Comparison of ENCODE assay signal across 1 cellular context in genomic region chr2:97113050-97113881, GRCh38.
A peak's percentile ranks its signal among the peaks of the same experiment; 100 is the strongest.
TF ChIP-seq lines count a peak whose summit lies in the region.
"Not testable (repeated sequence)": the region's sequence is repeated elsewhere in the genome, so short reads cannot be mapped to it uniquely, and the experiment has no call there.

Gene ANKRD36, plus strand, starts transcription at chr2:97113153. Its CDS starts 587 bp downstream, at chr2:97113740.

TF ChIP-seq in HepG2, 621 proteins besides CTCF, POLR2A, EP300 and RAD21 (continued from another document and continues in another):
- TF ChIP-seq ARID5B (CRISPR knock-in tag; IDR thresholded peaks at IDR 0.05) (peak; percentile 66), ZFYVE20 (CRISPR knock-in tag; IDR thresholded peaks at IDR 0.05; ENCODE audit: borderline replicate concordance, low read depth) (peak; percentile 93), PHF20 (CRISPR knock-in tag; IDR thresholded peaks at IDR 0.05) (peak; percentile 79), ZNF274 (CRISPR knock-in tag; IDR thresholded peaks at IDR 0.05) (peak; percentile 61), ARHGAP35 (CRISPR knock-in tag; IDR thresholded peaks at IDR 0.05; ENCODE audit: borderline replicate concordance) (peak; percentile 76; the same call in 1 of the 2 replicates), GFI1 (CRISPR knock-in tag; IDR thresholded peaks at IDR 0.05; ENCODE audit: borderline replicate concordance) (peak; percentile 59; the same call in 1 of the 2 replicates), ZNF503 (CRISPR knock-in tag; IDR thresholded peaks at IDR 0.05) (peak; percentile 43; the same call in 1 of the 2 replicates), ZNF639 (CRISPR knock-in tag; conservative IDR thresholded peaks at IDR 0.05) (peak; percentile 32; the same call in 1 of the 2 replicates), ATF7 (CRISPR knock-in tag; IDR thresholded peaks at IDR 0.05) (0 out of 2 replicates have a peak, but pooled peaks have one; percentile 9), ZMYM3 (CRISPR knock-in tag; IDR thresholded peaks at IDR 0.05) (peak; percentile 30; the same call in 1 of the 2 replicates), ZNF772 (CRISPR knock-in tag; IDR thresholded peaks at IDR 0.05) (peak; percentile 46), ZNF616 (CRISPR knock-in tag; IDR thresholded peaks at IDR 0.05; ENCODE audit: low read depth) (0 out of 2 replicates have a peak, but pooled peaks have one; percentile 37), FOXC1 (CRISPR knock-in tag; IDR thresholded peaks at IDR 0.05; ENCODE audit: borderline replicate concordance) (peak; percentile 92; the same call in 1 of the 2 replicates), PLSCR1 (CRISPR knock-in tag; IDR thresholded peaks at IDR 0.05; ENCODE audit: borderline replicate concordance) (peak; percentile 83; the same call in 1 of the 2 replicates), NRL (CRISPR knock-in tag; IDR thresholded peaks at IDR 0.05; ENCODE audit: borderline replicate concordance) (peak; percentile 70), RFXAP (CRISPR knock-in tag; IDR thresholded peaks at IDR 0.05; ENCODE audit: borderline replicate concordance) (peak; percentile 55; the same call in 1 of the 2 replicates), HOXA9 (CRISPR knock-in tag; IDR thresholded peaks at IDR 0.05; ENCODE audit: borderline replicate concordance) (peak; percentile 56; the same call in 1 of the 2 replicates), PRMT3 (CRISPR knock-in tag; IDR thresholded peaks at IDR 0.05; ENCODE audit: borderline replicate concordance, low read depth) (0 out of 2 replicates have a peak, but pooled peaks have one; percentile 57), ZNF317 (CRISPR knock-in tag; IDR thresholded peaks at IDR 0.05) (peak; percentile 78), ZNF619 (CRISPR knock-in tag; IDR thresholded peaks at IDR 0.05) (peak; percentile 26; the same call in 1 of the 2 replicates), ZNF430 (CRISPR knock-in tag; IDR thresholded peaks at IDR 0.05) (peak; percentile 39; the same call in 1 of the 2 replicates), ZNF431 (CRISPR knock-in tag; IDR thresholded peaks at IDR 0.05; ENCODE audit: borderline replicate concordance, low read depth) (peak; percentile 63; the same call in 1 of the 2 replicates), TAF1 (CRISPR knock-in tag; IDR thresholded peaks at IDR 0.05) (peak; percentile 87; the same call in 1 of the 2 replicates), KLF13 (CRISPR knock-in tag; IDR thresholded peaks at IDR 0.05) (peak; percentile 39; the same call in 1 of the 2 replicates), BRF2 (CRISPR knock-in tag; IDR thresholded peaks at IDR 0.05) (peak; percentile 95), ZNF441 (CRISPR knock-in tag; IDR thresholded peaks at IDR 0.05; ENCODE audit: borderline replicate concordance) (0 out of 2 replicates have a peak, but pooled peaks have one; percentile 17), HES4 (CRISPR knock-in tag; IDR thresholded peaks at IDR 0.05; ENCODE audit: borderline replicate concordance) (peak; percentile 85), NR0B2 (CRISPR knock-in tag; IDR thresholded peaks at IDR 0.05) (peak; percentile 74), ZNF747 (CRISPR knock-in tag; IDR thresholded peaks at IDR 0.05; ENCODE audit: borderline replicate concordance) (peak; percentile 82; the same call in 1 of the 2 replicates), MYC (CRISPR knock-in tag; IDR thresholded peaks at IDR 0.05; ENCODE audit: borderline replicate concordance) (peak; percentile 76), ZFP91 (CRISPR knock-in tag; IDR thresholded peaks at IDR 0.05; ENCODE audit: borderline replicate concordance) (peak; percentile 94), SNAPC5 (CRISPR knock-in tag; IDR thresholded peaks at IDR 0.05; ENCODE audit: borderline replicate concordance) (peak; percentile 88), MTF2 (CRISPR knock-in tag; IDR thresholded peaks at IDR 0.05; ENCODE audit: borderline replicate concordance) (peak; percentile 97), HNF1A (CRISPR knock-in tag; IDR thresholded peaks at IDR 0.05; ENCODE audit: borderline replicate concordance) (peak; percentile 69; the same call in 1 of the 2 replicates), ZNF501 (CRISPR knock-in tag; IDR thresholded peaks at IDR 0.05) (peak; percentile 99), ZBTB21 (CRISPR knock-in tag; IDR thresholded peaks at IDR 0.05) (0 out of 2 replicates have a peak, but pooled peaks have one; percentile 8), CSRNP1 (CRISPR knock-in tag; IDR thresholded peaks at IDR 0.05) (peak; percentile 97), TCF12 (CRISPR knock-in tag; IDR thresholded peaks at IDR 0.05) (peak; percentile 82), TMF1 (CRISPR knock-in tag; IDR thresholded peaks at IDR 0.05; ENCODE audit: low read depth) (peak; percentile 76)
- not testable (repeated sequence) for TF ChIP-seq ATF7 (IDR thresholded peaks at IDR 0.05); HNF1A (IDR thresholded peaks at IDR 0.05; ENCODE audit: low read depth); TCF12 (IDR thresholded peaks at IDR 0.05)
